ENCODE assay signal across 13 cellular contexts in the genomic region with DNA sequence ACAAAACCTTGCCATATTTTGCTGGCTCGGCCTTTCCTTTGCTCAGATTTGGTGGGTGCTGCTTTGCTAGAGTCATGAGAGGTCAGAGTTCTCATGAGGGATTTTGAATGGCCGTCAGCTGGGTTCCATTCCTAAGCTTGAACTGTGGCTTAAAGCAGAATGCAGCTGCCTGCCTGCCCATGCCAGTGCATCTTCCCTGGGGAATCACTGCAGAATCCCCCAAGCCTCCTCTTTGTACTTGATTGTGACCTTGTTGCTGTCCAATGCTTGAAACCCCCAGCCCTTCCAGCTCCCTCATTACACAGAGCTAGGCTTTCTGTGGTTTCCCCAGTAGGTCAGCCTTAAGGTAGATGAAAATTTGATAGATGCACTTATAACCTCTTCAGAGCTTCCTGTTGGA.
"Had no signal": no experiment of that assay in that cellular context is flagged by ENCODE, and none has a peak within 500 bp of the region (broad histone marks: within the 10 kb centered on the region; RNA-seq: fewer than 3 reads in every experiment).

No MANE protein-coding gene starts in this region.

- ATAC-seq: left lung, upper lobe of right lung had no signal

- H3K36me3 ChIP-seq: cardiac muscle cell, colonic mucosa had no signal

- H3K27me3 ChIP-seq: cardiac muscle cell, colonic mucosa, esophagus squamous epithelium, left lung, upper lobe of right lung had no signal

- H3K4me1 ChIP-seq: colonic mucosa, esophagus squamous epithelium, left lung, upper lobe of right lung had no signal

- H3K9me3 ChIP-seq: colonic mucosa, esophagus squamous epithelium, left lung, upper lobe of right lung had no signal

- DNase-seq: activated CD4-positive, alpha-beta T cell treated with anti-CD3 and anti-CD28 coated beads, Interleukin-2, amount 10 ng/mL, durations not matched to agents 7 days and 5 days; activated CD8-positive, alpha-beta memory T cell treated with anti-CD3 and anti-CD28 coated beads for 24 hours; activated naive CD4-positive, alpha-beta T cell treated with anti-CD3 and anti-CD28 coated beads, Interleukin-2, amount 10 ng/mL, durations not matched to agents 7 days and 5 days; colonic mucosa; esophagus squamous epithelium; foreskin fibroblast; glutamatergic neuron; left lung; mesendoderm; stimulated activated CD4-positive, alpha-beta T cell treated with anti-CD3 and anti-CD28 coated beads, Interleukin-2, amount 100 ng/mL, for 48 hours; upper lobe of right lung had no signal

- H3K27ac ChIP-seq: cardiac muscle cell, colonic mucosa, esophagus squamous epithelium, left lung, upper lobe of right lung, VCaP had no signal

- H3K4me3 ChIP-seq: cardiac muscle cell, colonic mucosa, esophagus squamous epithelium, left lung, upper lobe of right lung had no signal
